In genomic region chr14:64008016-64008415, GRCh38 we compare ENCODE assay signal across 19 cellular contexts.
DNase-seq lines count a peak whose midpoint lies in the region; ATAC-seq, FAIRE-seq and TF ChIP-seq lines count a peak whose summit lies in the region.
"Had no signal": no experiment of that assay in that cellular context is flagged by ENCODE, and none has a peak within 500 bp of the region (broad histone marks: within the 10 kb centered on the region; RNA-seq: fewer than 3 reads in every experiment).

No MANE protein-coding gene starts in this region.

- H3K9me3 Mint-ChIP-seq in MCF 10A (ENCODE audit: unreplicated experiment) (no peaks in the 10 kb centered on the region), H9 (no peaks in the 10 kb centered on the region), astrocyte (ENCODE audit: unreplicated experiment) (no peaks in the 10 kb centered on the region)
- H3K9me3 Mint-ChIP-seq: CD8-positive, alpha-beta T cell; GM23338; HFFc6 had no signal

- POLR2A ChIA-PET in MCF 10A (lab: Yijun Ruan, JAX): no interaction called here

- FAIRE-seq in astrocyte (lab: Jason Lieb, UNC) (no peak), urothelium cell line (lab: Jason Lieb, UNC) (peak; percentile 77)
- FAIRE-seq: GM12892, GM18507, H54 had no signal

- no peak overlapping the region for H3K4me3 Mint-ChIP-seq in MCF 10A (ENCODE audit: unreplicated experiment)
- no peak overlapping the region for H3K4me3 Mint-ChIP-seq in H9
- H3K4me3 Mint-ChIP-seq in astrocyte (ENCODE audit: unreplicated experiment): no peak overlapping the region
- H3K4me3 Mint-ChIP-seq: B cell; CD8-positive, alpha-beta T cell; GM23338; HFFc6 had no signal

- no peak overlapping the region for H2AK5ac ChIP-seq in H9 (ENCODE audit: insufficient read length, low read length)

- H3K27me3 ChIP-seq in mammary epithelial cell (ENCODE audit: insufficient read depth, low read length): no peaks in the 10 kb centered on the region
- no peaks in the 10 kb centered on the region for H3K27me3 ChIP-seq in H9 (ENCODE audit: insufficient read depth, low read length)
- no peaks in the 10 kb centered on the region for H3K27me3 ChIP-seq in astrocyte (ENCODE audit: insufficient read depth, low read length)
- H3K27me3 ChIP-seq: BLaER1 treated with 17β-estradiol and CSF1 and Interleukin-3, amounts not matched to agents 10 nM and 100 nM had no signal

- DNase-seq in MCF 10A (ENCODE audit: unreplicated experiment): no peak
- no peak for DNase-seq in mammary epithelial cell
- no peak for DNase-seq in H9
- no peak for DNase-seq in astrocyte (ENCODE audit: low read depth)
- DNase-seq in urothelium cell line (ENCODE audit: low spot score): no peak
- DNase-seq in left ventricle myocardium superior: no peak
- DNase-seq: Calu3; CD8-positive, alpha-beta T cell; GDM1; HFFc6; IMR-90 had no signal

- H3K27me3 Mint-ChIP-seq in MCF 10A (ENCODE audit: insufficient read depth, unreplicated experiment): no peaks in the 10 kb centered on the region
- no peaks in the 10 kb centered on the region for H3K27me3 Mint-ChIP-seq in H9 (ENCODE audit: low read depth)
- no peaks in the 10 kb centered on the region for H3K27me3 Mint-ChIP-seq in astrocyte (ENCODE audit: low read depth, unreplicated experiment)
- H3K27me3 Mint-ChIP-seq: B cell had no signal

- H3K27ac Mint-ChIP-seq in MCF 10A (ENCODE audit: low read depth, unreplicated experiment) (peak overlapping the region; percentile 16), H9 (peak overlapping the region; percentile 15 to 58 (median 42); a peak in 2 of 7 replicates), astrocyte (ENCODE audit: unreplicated experiment) (peak overlapping the region; percentile 29)
- H3K27ac Mint-ChIP-seq: B cell; CD8-positive, alpha-beta T cell; GM23338; HFFc6 had no signal

- no peak overlapping the region for H4K5ac ChIP-seq in H9 (ENCODE audit: insufficient read length, low read depth, low read length)

- H2AFZ ChIP-seq in mammary epithelial cell (ENCODE audit: low read depth, low read length) (no peak overlapping the region), H9 (ENCODE audit: low read length) (no peak overlapping the region), astrocyte (ENCODE audit: low read depth, low read length) (no peak overlapping the region)
- H2AFZ ChIP-seq: GM23338 had no signal

- no peak overlapping the region for H3K4ac ChIP-seq in H9 (ENCODE audit: low read depth, low read length)

- H3K18ac ChIP-seq in H9 (ENCODE audit: insufficient read length, low read depth, low read length): no peak overlapping the region

- dilution Hi-C loops in mammary epithelial cell (cut with HindIII; ENCODE audit: low sequenced_read_pairs): no loop called here

- no peak overlapping the region for H3T11ph ChIP-seq in H9 (ENCODE audit: low read length)

- WGBS in mammary epithelial cell (ENCODE audit: low coverage, missing lambda C conversion rate): 49% methylated on average over 2 of the region's 2 CpGs
- no CpG with 5 or more reads among the region's 2 CpGs for WGBS in H9 (ENCODE audit: extremely low coverage, insufficient read length, low lambda C conversion rate)

- H3K36me3 ChIP-seq in mammary epithelial cell (ENCODE audit: insufficient read depth, low read length) (peaks cover 3% of the 10 kb centered on the region), astrocyte (ENCODE audit: insufficient read depth, low read length) (no peaks in the 10 kb centered on the region)

- no peak overlapping the region for H4K91ac ChIP-seq in H9 (ENCODE audit: insufficient read length, low read depth, low read length)

- H3K4me1 Mint-ChIP-seq in MCF 10A (ENCODE audit: insufficient read depth, unreplicated experiment) (no peaks in the 10 kb centered on the region), H9 (no peaks in the 10 kb centered on the region), astrocyte (ENCODE audit: low read depth, unreplicated experiment) (no peaks in the 10 kb centered on the region)
- H3K4me1 Mint-ChIP-seq: GM23338 had no signal

- in situ Hi-C loops in mammary epithelial cell (cut with MboI; ENCODE audit: low sequenced_read_pairs in 2 of 2): loop anchor here in 1 of 2 donors (25.0 kb wide), 1 partner anchor 304 kb away; no protein-coding TSS in a partner anchor

- H3K9ac ChIP-seq in mammary epithelial cell (ENCODE audit: insufficient read depth, low read length) (no peak overlapping the region), H9 (ENCODE audit: extremely low read depth, insufficient read length, low read length) (no peak overlapping the region), astrocyte (ENCODE audit: low read length) (no peak overlapping the region)
- H3K9ac ChIP-seq: BLaER1 treated with 17β-estradiol and CSF1 and Interleukin-3, amounts not matched to agents 10 nM and 100 nM had no signal

- no peak overlapping the region for H2BK15ac ChIP-seq in H9 (ENCODE audit: low read depth, low read length)

- H3K14ac ChIP-seq in H9 (ENCODE audit: insufficient read depth, low read length): no peak overlapping the region

- H3K56ac ChIP-seq in H9 (ENCODE audit: insufficient read length, low read depth, low read length): no peak overlapping the region

- H3K79me2 ChIP-seq in mammary epithelial cell (ENCODE audit: insufficient read depth, low read length) (no peaks in the 10 kb centered on the region), H9 (ENCODE audit: insufficient read depth, low read length) (no peaks in the 10 kb centered on the region), astrocyte (ENCODE audit: insufficient read depth, low read length) (no peaks in the 10 kb centered on the region)

- H3K4me2 ChIP-seq in mammary epithelial cell (ENCODE audit: insufficient read depth, low read depth, low read length) (no peak overlapping the region), H9 (ENCODE audit: insufficient read depth, insufficient read length, low read length) (no peak overlapping the region), astrocyte (ENCODE audit: low read length) (no peak overlapping the region)
- H3K4me2 ChIP-seq: BLaER1 treated with 17β-estradiol and CSF1 and Interleukin-3, amounts not matched to agents 10 nM and 100 nM; GM23338 had no signal

- no peaks in the 10 kb centered on the region for H3K23me2 ChIP-seq in H9 (ENCODE audit: insufficient read length, low read depth, low read length, poor library complexity, severe bottlenecking)

- no peak overlapping the region for H3K27ac ChIP-seq in mammary epithelial cell (ENCODE audit: insufficient read depth, low read depth, low read length)
- no peak overlapping the region for H3K27ac ChIP-seq in H9 (ENCODE audit: insufficient read length, low read depth, low read length)
- H3K27ac ChIP-seq in astrocyte (ENCODE audit: low read depth, low read length): no peak overlapping the region
- H3K27ac ChIP-seq: BLaER1 treated with 17β-estradiol and CSF1 and Interleukin-3, amounts not matched to agents 10 nM and 100 nM had no signal

- H3K4me3 ChIP-seq in mammary epithelial cell (replicated peaks in 1 of 3; ENCODE audit: insufficient read depth in 1 of 3, low read depth in 2 of 3, low read length in 3 of 3) (no peak overlapping the region), astrocyte (ENCODE audit: insufficient read depth, low read depth, low read length) (no peak overlapping the region)
- H3K4me3 ChIP-seq: BLaER1 treated with 17β-estradiol and CSF1 and Interleukin-3, amounts not matched to agents 10 nM and 100 nM; GM23338 had no signal

- no peak for TF ChIP-seq CTCF in MCF 10A (IDR thresholded peaks at IDR 0.05; ENCODE audit: unreplicated experiment)
- TF ChIP-seq CTCF in mammary epithelial cell (conservative IDR thresholded peaks at IDR 0.05 in 1 of 2, IDR thresholded peaks at IDR 0.05 in 1 of 2; ENCODE audit: extremely low read depth in 1 of 2, insufficient read depth in 1 of 2, low read depth in 1 of 2, low read length in 2 of 2): no peak
- TF ChIP-seq CTCF in H9 (conservative IDR thresholded peaks at IDR 0.05): no peak
- no peak for TF ChIP-seq CTCF in astrocyte (IDR thresholded peaks at IDR 0.05; ENCODE audit: insufficient read depth, low read depth, low read length)

- H2BK120ac ChIP-seq in H9 (ENCODE audit: low read depth, low read length, poor library complexity, severe bottlenecking): no peak overlapping the region

- no peak overlapping the region for H4K8ac ChIP-seq in H9 (replicated peaks; ENCODE audit: insufficient read length, low read depth, low read length)

- no peaks in the 10 kb centered on the region for H3K36me3 Mint-ChIP-seq in MCF 10A (ENCODE audit: insufficient read depth, unreplicated experiment)
- peaks cover 0 to 32% (median 10%) of the 10 kb centered on the region in 3 experiments; a peak in 5 of 7 replicates for H3K36me3 Mint-ChIP-seq in H9 (ENCODE audit: insufficient read depth in 1 of 3, low read depth in 3 of 3)
- H3K36me3 Mint-ChIP-seq in astrocyte (ENCODE audit: low read depth, unreplicated experiment): peaks cover 3% of the 10 kb centered on the region

- CTCF ChIA-PET in MCF 10A (lab: Yijun Ruan, JAX): no interaction called here
- CTCF ChIA-PET in mammary epithelial cell (lab: Charles Lee; ENCODE audit: low non-redundant PET): no interaction called here

- H2BK5ac ChIP-seq in H9 (ENCODE audit: insufficient read length, low read length): no peak overlapping the region

- intact Hi-C loops in MCF 10A (cut with micrococcal nuclease) (no loop called here), mammary epithelial cell (cut with micrococcal nuclease) (no loop called here), left ventricle myocardium superior (cut with micrococcal nuclease) (no loop called here)

- H3K4me1 ChIP-seq in mammary epithelial cell (ENCODE audit: insufficient read depth, low read length) (no peaks in the 10 kb centered on the region), H9 (ENCODE audit: insufficient read depth, low read length) (no peaks in the 10 kb centered on the region), astrocyte (ENCODE audit: insufficient read depth, low read length) (no peaks in the 10 kb centered on the region)

- H3K9me3 ChIP-seq in mammary epithelial cell (replicated peaks; ENCODE audit: insufficient read depth, low read length) (no peaks in the 10 kb centered on the region), H9 (ENCODE audit: control insufficient read depth, low read depth, low read length) (no peaks in the 10 kb centered on the region), astrocyte (ENCODE audit: insufficient read depth, low read depth, low read length) (no peaks in the 10 kb centered on the region)
- H3K9me3 ChIP-seq: BLaER1 treated with 17β-estradiol and CSF1 and Interleukin-3, amounts not matched to agents 10 nM and 100 nM had no signal

- H4K20me1 ChIP-seq in mammary epithelial cell (ENCODE audit: insufficient read depth, low read length) (no peaks in the 10 kb centered on the region), H9 (ENCODE audit: control insufficient read depth, insufficient read depth, insufficient read length) (no peaks in the 10 kb centered on the region), astrocyte (ENCODE audit: insufficient read depth, low read length) (no peaks in the 10 kb centered on the region)
- H4K20me1 ChIP-seq: BLaER1 treated with 17β-estradiol and CSF1 and Interleukin-3, amounts not matched to agents 10 nM and 100 nM had no signal

- H3K79me1 ChIP-seq in H9 (ENCODE audit: insufficient read depth, low read depth, low read length, poor library complexity, severe bottlenecking): no peaks in the 10 kb centered on the region

- BruUV-seq in MCF 10A (replicated peaks; lab: Mats Ljungman, UMichigan): no TSS peak
- BruUV-seq in mammary epithelial cell (replicated peaks; lab: Mats Ljungman, UMichigan): no TSS peak

- H3K23ac ChIP-seq in H9 (ENCODE audit: insufficient read length, low read depth, low read length): no peak overlapping the region

- ATAC-seq in GM19455 (IDR thresholded peaks at IDR 0.05; ENCODE audit: unreplicated experiment) (no peak), left ventricle myocardium superior (no peak)
- ATAC-seq: CD8-positive, alpha-beta T cell; GM23338; HCT116 had no signal

- H2BK12ac ChIP-seq in H9 (ENCODE audit: insufficient read length, low read depth, low read length): no peak overlapping the region

- no peak overlapping the region for H2BK20ac ChIP-seq in H9 (ENCODE audit: low read depth, low read length, poor library complexity, severe bottlenecking)
